18 cellular contexts compared by ENCODE assay signal in the genomic region with DNA sequence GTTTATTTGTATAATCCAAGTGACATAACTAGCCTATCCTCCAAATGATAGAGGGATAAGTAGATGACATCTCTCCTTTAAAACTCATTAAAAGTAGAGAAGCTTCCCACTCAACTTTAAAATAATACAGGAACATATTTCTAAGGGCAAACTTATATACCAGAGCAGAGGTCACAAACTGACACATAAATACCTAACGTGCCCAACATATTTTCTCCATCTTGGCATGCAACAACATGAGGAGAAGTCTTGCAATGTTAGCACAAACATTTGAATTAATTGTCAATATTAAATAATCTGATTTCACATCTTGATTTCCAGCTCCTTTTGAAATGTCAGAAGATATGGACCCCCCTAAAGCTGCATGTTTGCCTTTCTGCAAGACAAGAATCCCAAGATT.
"Had no signal": no experiment of that assay in that cellular context is flagged by ENCODE, and none has a peak within 500 bp of the region (broad histone marks: within the 10 kb centered on the region; RNA-seq: fewer than 3 reads in every experiment).

No MANE protein-coding gene starts in this region.

- FAIRE-seq: endothelial cell of umbilical vein, kidney, pancreas had no signal

- DNase-seq: dermis blood vessel endothelial cell; effector memory CD4-positive, alpha-beta T cell; foreskin melanocyte; glutamatergic neuron; heart right ventricle; hypothalamus; immature natural killer cell; kidney; natural killer cell; occipital lobe; pancreas; right lobe of liver; stimulated activated CD4-positive, alpha-beta T cell treated with anti-CD3 and anti-CD28 coated beads, Interleukin-2, amount 100 ng/mL, for 24 hours; stimulated activated CD4-positive, alpha-beta T cell treated with anti-CD3 and anti-CD28 coated beads, Interleukin-4, amount 100 ng/mL, for 24 hours; stimulated activated naive CD4-positive, alpha-beta T cell treated with Interleukin-2 at 50 U/mL for 16 hours; stomach; thyroid gland had no signal
